Comparison of ENCODE assay signal across 8 cellular contexts in the genomic region with DNA sequence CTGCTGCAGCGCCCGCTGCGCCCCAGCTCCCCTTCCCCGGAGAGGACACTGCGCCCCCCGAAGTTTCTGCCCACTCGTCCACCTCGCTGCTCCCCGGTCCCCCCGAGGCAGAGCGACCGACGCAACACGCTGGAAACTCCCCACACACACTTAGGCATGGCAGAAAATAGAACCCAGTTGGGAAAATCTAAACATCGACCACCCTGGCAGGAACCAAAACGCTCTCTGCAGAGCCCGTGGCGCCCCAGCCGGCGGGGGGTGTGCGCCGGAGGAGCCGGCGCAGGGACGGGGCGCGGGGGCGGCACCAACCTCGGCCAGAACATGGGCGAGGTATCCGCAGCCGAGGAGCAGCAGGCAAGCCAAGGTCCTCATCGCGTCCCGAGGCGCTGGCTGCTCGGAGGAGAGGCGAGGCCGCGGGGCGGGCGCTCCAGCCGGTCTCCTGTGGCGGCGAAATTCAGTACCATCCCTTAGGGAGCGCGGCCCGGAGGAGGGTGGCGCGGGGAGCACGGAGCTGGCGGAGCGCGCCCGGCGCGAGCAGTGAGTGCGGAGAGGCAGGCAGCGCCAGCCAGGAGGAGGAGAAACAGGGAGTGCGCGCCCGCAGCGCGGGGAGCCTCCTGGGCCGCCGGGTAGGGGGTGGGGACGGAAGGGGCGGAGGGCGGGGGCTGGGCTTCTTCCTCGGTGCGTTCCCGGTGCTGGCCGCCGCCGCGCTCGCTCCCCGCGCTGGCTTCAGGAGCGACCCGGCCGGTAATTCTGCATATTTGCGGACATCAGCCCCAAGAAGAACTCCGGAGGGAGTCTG. TPM values are rescaled to one million over a fixed set of nuclear protein-coding genes. Genes with fewer than 3 reads are reported as not detected.
A peak's percentile ranks its signal among the peaks of the same experiment; 100 is the strongest.
DNase-seq lines count a peak whose midpoint lies in the region; ATAC-seq, FAIRE-seq and TF ChIP-seq lines count a peak whose summit lies in the region.

No MANE protein-coding gene starts in this region.

- H3K9me3 ChIP-seq in BLaER1 treated with 17β-estradiol and CSF1 and Interleukin-3, amounts not matched to agents 10 nM and 100 nM (replicated peaks in 1 of 11), result no peaks in the 10 kb centered on the region
- H3K9me3 ChIP-seq in GM12878 (replicated peaks; ENCODE audit: control insufficient read depth, insufficient read depth, low read length), result no peaks in the 10 kb centered on the region
- no peaks in the 10 kb centered on the region for H3K9me3 ChIP-seq in hepatocyte (ENCODE audit: low read depth)

- peak overlapping the region; percentile 73 for H3K27ac Mint-ChIP-seq in progenitor cell of endocrine pancreas

- POLR2A ChIA-PET in GM12878 (lab: Charles Lee), result interaction anchor here (0.9 kb wide), 1 partner anchor 84 kb away, joined by 4 read pairs; no protein-coding TSS in a partner anchor

- peak overlapping the region; percentile 66 to 78 (median 68) for H3K4me3 ChIP-seq in BLaER1 treated with 17β-estradiol and CSF1 and Interleukin-3, amounts not matched to agents 10 nM and 100 nM
- H3K4me3 ChIP-seq in GM12878 (peak overlapping the region; percentile 64), hepatocyte (peak overlapping the region; percentile 99)

- in situ Hi-C loops in GM12878 (cut with MboI), result no loop called here

- TF ChIP-seq POLR2A in H54 (IDR thresholded peaks at IDR 0.05; ENCODE audit: low read depth, low read length) (peak; percentile 91), GM12878 (IDR thresholded peaks at IDR 0.05; ENCODE audit: low read depth, low read length) (peak; percentile 46; the same call in 1 of the 2 replicates)

- BruUV-seq in GM12878 (replicated peaks; lab: Mats Ljungman, UMichigan), result no TSS peak

- peaks cover 5% of the 10 kb centered on the region for H3K27me3 Mint-ChIP-seq in progenitor cell of endocrine pancreas

- H2AFZ ChIP-seq in GM12878 (ENCODE audit: control insufficient read depth, low read depth, low read length) (no peak overlapping the region), hepatocyte (no peak overlapping the region)

- intact Hi-C loops in GM12878 (cut with micrococcal nuclease; ENCODE audit: unreplicated experiment), result no loop called here

- FAIRE-seq in H54 (lab: Jason Lieb, UNC) (no peak), RCC 7860 (lab: Jason Lieb, UNC) (no peak), GM12878 (lab: Jason Lieb, UNC) (no peak)

- no peaks in the 10 kb centered on the region for H3K79me2 ChIP-seq in GM12878 (ENCODE audit: control insufficient read depth, insufficient read depth, low read length)
- peaks cover 44% of the 10 kb centered on the region for H3K79me2 ChIP-seq in hepatocyte

- no peaks in the 10 kb centered on the region for H3K9me3 Mint-ChIP-seq in progenitor cell of endocrine pancreas (ENCODE audit: low read depth)

- SMC1A ChIA-PET in GM12878 (lab: Charles Lee; ENCODE audit: uncharacterized antibody, unreplicated experiment), result no interaction called here

- no peak for TF ChIP-seq EP300 in GM12878 (IDR thresholded peaks at IDR 0.05; ENCODE audit: borderline replicate concordance in 1 of 2, control insufficient read depth in 1 of 2, low read depth in 2 of 2, low read length in 2 of 2)

- H3K4me1 Mint-ChIP-seq in progenitor cell of endocrine pancreas (ENCODE audit: low read depth), result peaks cover 22% of the 10 kb centered on the region

- peaks cover 50 to 78% (median 73%) of the 10 kb centered on the region in 10 experiments for H3K4me1 ChIP-seq in BLaER1 treated with 17β-estradiol and CSF1 and Interleukin-3, amounts not matched to agents 10 nM and 100 nM
- H3K4me1 ChIP-seq in GM12878 (ENCODE audit: control insufficient read depth, insufficient read depth, low read length) (peaks cover 16% of the 10 kb centered on the region), hepatocyte (ENCODE audit: insufficient read depth) (peaks cover 41% of the 10 kb centered on the region)

- H3K27ac ChIP-seq in BLaER1 treated with 17β-estradiol and CSF1 and Interleukin-3, amounts not matched to agents 10 nM and 100 nM, result peak overlapping the region; percentile 20 to 69 (median 53); a peak in 18 of 22 replicates
- H3K27ac ChIP-seq in GM12878 (ENCODE audit: control insufficient read depth, insufficient read depth), result no peak overlapping the region
- H3K27ac ChIP-seq in hepatocyte, result peak overlapping the region; percentile 98

- H3K4me3 Mint-ChIP-seq in progenitor cell of endocrine pancreas (ENCODE audit: low read depth), result peak overlapping the region; percentile 92

- peaks cover 79 to 100% (median 99%) of the 10 kb centered on the region in 11 experiments for H3K27me3 ChIP-seq in BLaER1 treated with 17β-estradiol and CSF1 and Interleukin-3, amounts not matched to agents 10 nM and 100 nM
- H3K27me3 ChIP-seq in GM12878 (replicated peaks in 1 of 2; ENCODE audit: control insufficient read depth in 2 of 2, insufficient read depth in 2 of 2, low read length in 1 of 2) (peaks cover 2 to 3% of the 10 kb centered on the region in 2 experiments), hepatocyte (peaks cover 22% of the 10 kb centered on the region)

- peak overlapping the region; percentile 91 to 99 (median 96) for H3K4me2 ChIP-seq in BLaER1 treated with 17β-estradiol and CSF1 and Interleukin-3, amounts not matched to agents 10 nM and 100 nM
- H3K4me2 ChIP-seq in GM12878 (ENCODE audit: control insufficient read depth, insufficient read depth) (peak overlapping the region; percentile 59; the same call in 1 of the 2 replicates), hepatocyte (peak overlapping the region; percentile 91)

- no peak for TF ChIP-seq RAD21 in GM12878 (IDR thresholded peaks at IDR 0.05; ENCODE audit: insufficient read depth, low read depth, low read length)

- 2% methylated on average over 45 of the region's 84 CpGs for WGBS in GM12878 (ENCODE audit: insufficient coverage, insufficient replicate concordance, low lambda C conversion rate, missing lambda C conversion rate)
- WGBS in hepatocyte (ENCODE audit: low lambda C conversion rate, missing lambda C conversion rate), result 2% methylated on average over 49 of the region's 84 CpGs

- H3K36me3 Mint-ChIP-seq in progenitor cell of endocrine pancreas (ENCODE audit: insufficient read depth), result peaks cover 1% of the 10 kb centered on the region

- no peaks in the 10 kb centered on the region for H3K36me3 ChIP-seq in BLaER1 treated with 17β-estradiol and CSF1 and Interleukin-3, amounts not matched to agents 10 nM and 100 nM
- no peaks in the 10 kb centered on the region for H3K36me3 ChIP-seq in GM12878 (ENCODE audit: control insufficient read depth in 2 of 2, insufficient read depth in 2 of 2, low read length in 1 of 2)
- no peaks in the 10 kb centered on the region for H3K36me3 ChIP-seq in hepatocyte (replicated peaks; ENCODE audit: insufficient read depth, low read depth)

- CTCF ChIA-PET in GM12878 (lab: Yijun Ruan, JAX), result interaction anchor here (0.7 kb wide), 1 partner anchor 116 kb away, joined by 3 read pairs; no protein-coding TSS in a partner anchor

- TF ChIP-seq CTCF in GM12878 (IDR thresholded peaks at IDR 0.05 in 2 of 3, conservative IDR thresholded peaks at IDR 0.05 in 1 of 3; ENCODE audit: control insufficient read depth in 2 of 3, extremely low read depth in 1 of 3, insufficient read depth in 1 of 3, low read depth in 3 of 3, low read length in 3 of 3), result no peak
- no peak for TF ChIP-seq CTCF in hepatocyte (IDR thresholded peaks at IDR 0.05; ENCODE audit: poor library complexity)
- TF ChIP-seq CTCF in progenitor cell of endocrine pancreas (IDR thresholded peaks at IDR 0.05; ENCODE audit: unreplicated experiment), result no peak

- peak overlapping the region; percentile 55 to 80 (median 76); a peak in 21 of 22 replicates for H3K9ac ChIP-seq in BLaER1 treated with 17β-estradiol and CSF1 and Interleukin-3, amounts not matched to agents 10 nM and 100 nM
- no peak overlapping the region for H3K9ac ChIP-seq in GM12878 (ENCODE audit: control insufficient read depth, insufficient read depth, low read length)

- peak; percentile 86 for DNase-seq in H54 (ENCODE audit: insufficient read length, low spot score)
- peak; percentile 67 for DNase-seq in RCC 7860 (ENCODE audit: low spot score)
- no peak for DNase-seq in GM12878 (ENCODE audit: low read depth, low spot score)
- DNase-seq in hepatocyte (ENCODE audit: low spot score), result peak; percentile 91
- peak; percentile 60 for DNase-seq in progenitor cell of endocrine pancreas (ENCODE audit: low spot score, unreplicated experiment)

- no peaks in the 10 kb centered on the region for H3K9me2 ChIP-seq in hepatocyte (replicated peaks; ENCODE audit: insufficient read depth)

- RAD21 ChIA-PET in GM12878 (lab: Charles Lee; ENCODE audit: unreplicated experiment), result interaction anchor here (1.0 to 1.1 kb wide), 3 partner anchors 13 to 119 kb away, joined by 3 to 6 read pairs (median 5); no protein-coding TSS in a partner anchor

- peaks cover 27 to 86% (median 69%) of the 10 kb centered on the region in 11 experiments; a peak in 20 of 22 replicates for H4K20me1 ChIP-seq in BLaER1 treated with 17β-estradiol and CSF1 and Interleukin-3, amounts not matched to agents 10 nM and 100 nM
- H4K20me1 ChIP-seq in GM12878 (ENCODE audit: control insufficient read depth, insufficient read depth), result no peaks in the 10 kb centered on the region
- H4K20me1 ChIP-seq in hepatocyte (ENCODE audit: insufficient read depth, poor library complexity, severe bottlenecking), result peaks cover 33% of the 10 kb centered on the region

- ATAC-seq in GM12878 (peak; percentile 32), GM21619 (IDR thresholded peaks at IDR 0.05; ENCODE audit: unreplicated experiment) (no peak), HG03439 (IDR thresholded peaks at IDR 0.05; ENCODE audit: unreplicated experiment) (no peak)

TF ChIP-seq in GM12878, 131 proteins besides CTCF, POLR2A, EP300 and RAD21 (continues in another document):
- TF ChIP-seq DPF2 (IDR thresholded peaks at IDR 0.05), result 0 out of 2 replicates have a peak, but pooled peaks have one; percentile 36

RNA-seq across cellular contexts. Expression of a gene that starts 0.8 kb away (rescaled TPM):
- total RNA-seq in GM12878 (2013; cell fraction: nucleolus; rRNA removed), result 48.1 and 48.7 TPM in 2 replicates
- 5.7 and 7.2 TPM in 2 replicates for total RNA-seq in GM12878 (2014; rRNA removed)
- 4.2 and 5.5 TPM in 2 replicates for total RNA-seq in GM12878 (2014; rRNA removed; fragmentation: Illumina TruSeq; extraction: Trizol)
- total RNA-seq in GM12878 (2021), result 8.2 and 10.7 TPM in 2 replicates
- polyA plus RNA-seq in GM12878 (2011; ENCODE audit: low read depth), result 0.93 TPM
- polyA plus RNA-seq in GM12878 (2011; rRNA removed), result 6.5 and 10.0 TPM in 2 replicates
- 11.9 and 13.4 TPM in 2 replicates for polyA plus RNA-seq in GM12878 (2011; cell fraction: cytosol; rRNA removed)
- 31.4 and 35.6 TPM in 2 replicates for polyA plus RNA-seq in GM12878 (2011; cell fraction: nucleus; rRNA removed)
- 2.0 and 4.6 TPM in 2 replicates for polyA plus RNA-seq in GM12878 (2012)
- 3.5 and 3.6 TPM in 2 replicates for polyA plus RNA-seq in GM12878 (2014; fragmentation: Illumina TruSeq; extraction: Trizol)
- 1 to 10 TPM; 5.8 to 9.2 TPM for polyA plus RNA-seq in GM12878 (2014; fragmentation: Nextera tagmentation; extraction: Ambion mirVana)
- polyA plus RNA-seq in GM12878 (2014; rRNA removed), result 5.1 and 6.2 TPM in 2 replicates
- 1 to 10 TPM; 2.5 to 3.2 TPM for polyA plus RNA-seq in GM12878 (2016; fragmentation: Nextera tagmentation; extraction: Ambion mirVana)
- 27.1 and 46.8 TPM in 2 replicates for polyA minus RNA-seq in GM12878 (2011; rRNA and poly(A)+ RNA removed)
- polyA minus RNA-seq in GM12878 (2011; cell fraction: cytosol; rRNA and poly(A)+ RNA removed), result 20.0 and 25.0 TPM in 2 replicates
- polyA minus RNA-seq in GM12878 (2011; cell fraction: nucleus; rRNA and poly(A)+ RNA removed), result 8.8 and 16.8 TPM in 2 replicates
- total RNA-seq in hepatocyte, result 56.6 and 63.1 TPM in 2 replicates
- 22.3 and 30.7 TPM in 2 replicates for polyA plus RNA-seq in hepatocyte
- 81.2 and 86.2 TPM in 2 replicates for total RNA-seq in progenitor cell of endocrine pancreas
